1 cellular context compared by ENCODE assay signal in the genomic region with DNA sequence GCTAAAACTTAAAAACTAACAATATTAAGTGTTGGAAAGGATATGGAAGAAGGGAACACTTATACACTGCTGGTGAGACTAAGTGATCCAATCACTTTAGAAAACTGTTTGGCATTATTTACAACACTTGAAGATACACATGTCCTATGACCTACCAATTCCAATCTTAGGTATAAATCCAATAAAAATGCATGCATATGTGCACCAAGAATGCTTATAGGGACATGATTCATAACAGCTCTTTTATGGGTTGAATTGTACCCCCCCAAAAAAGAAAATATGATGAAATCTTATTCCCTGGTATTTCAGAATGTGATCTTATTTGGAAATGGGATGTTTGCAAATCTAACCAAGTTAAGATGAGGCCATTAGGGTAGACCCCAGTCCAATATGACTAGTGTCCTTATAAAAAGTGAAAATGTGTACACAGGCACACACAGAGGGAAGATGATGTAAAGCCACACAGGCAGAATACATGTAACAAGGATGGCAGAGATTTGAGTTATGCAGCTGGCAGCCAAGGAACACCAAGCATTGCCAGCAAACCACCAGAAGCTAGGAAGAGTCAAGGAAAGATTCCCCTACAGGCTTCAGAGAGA.
TF ChIP-seq lines count a peak whose summit lies in the region.

No MANE protein-coding gene starts in this region.

TF ChIP-seq in H1, 55 proteins besides CTCF, POLR2A, EP300 and RAD21:
- TF ChIP-seq TBP (IDR thresholded peaks at IDR 0.05; ENCODE audit: low read depth, low read length): no peak
- TF ChIP-seq CHD1 (IDR thresholded peaks at IDR 0.05; ENCODE audit: low read depth, low read length): no peak
TF ChIP-seq in H1: peak in this region for 0.
